16 cellular contexts compared by ENCODE assay signal in genomic region chr2:226380679-226381078, GRCh38.
DNase-seq lines count a peak whose midpoint lies in the region; ATAC-seq and TF ChIP-seq lines count a peak whose summit lies in the region.
"Had no signal": no experiment of that assay in that cellular context is flagged by ENCODE, and none has a peak within 500 bp of the region (broad histone marks: within the 10 kb centered on the region; RNA-seq: fewer than 3 reads in every experiment).

No MANE protein-coding gene starts in this region.

- H3K9me3 ChIP-seq in left ventricle myocardium inferior (replicated peaks) (no peaks in the 10 kb centered on the region), psoas muscle (no peaks in the 10 kb centered on the region), H9 (ENCODE audit: control insufficient read depth, low read depth, low read length) (no peaks in the 10 kb centered on the region)
- H3K9me3 ChIP-seq: A549, HAP-1 had no signal

- H2BK15ac ChIP-seq in H9 (ENCODE audit: low read depth, low read length), result no peak overlapping the region

- no peak overlapping the region for H3K4ac ChIP-seq in H9 (ENCODE audit: low read depth, low read length)

- H2BK120ac ChIP-seq in H9 (ENCODE audit: low read depth, low read length, poor library complexity, severe bottlenecking), result no peak overlapping the region

- H3K27me3 Mint-ChIP-seq in H9 (ENCODE audit: low read depth), result no peaks in the 10 kb centered on the region

- H4K91ac ChIP-seq in H9 (ENCODE audit: insufficient read length, low read depth, low read length), result no peak overlapping the region

- H2BK12ac ChIP-seq in H9 (ENCODE audit: insufficient read length, low read depth, low read length), result no peak overlapping the region

- H3K23ac ChIP-seq in H9 (ENCODE audit: insufficient read length, low read depth, low read length), result no peak overlapping the region

- ATAC-seq in psoas muscle (peak in 1 of 4 donors; percentile 49), GM18861 (IDR thresholded peaks at IDR 0.05; ENCODE audit: unreplicated experiment) (no peak)
- ATAC-seq: A549; CD8-positive, alpha-beta T cell had no signal

- DNase-seq in left ventricle myocardium inferior (peak; percentile 12), psoas muscle (peak; percentile 13 to 62), H9 (no peak), NCI-H345 (lab: John Stamatoyannopoulos, UW) (no peak)
- DNase-seq: AML-193; Calu3; CD8-positive, alpha-beta T cell; DMS79 treated with DMSO at 0.1 percent for 48 hours; GF-D8; GOT3 had no signal

- no peak overlapping the region for H3T11ph ChIP-seq in H9 (ENCODE audit: low read length)

- H3K4me1 ChIP-seq in left ventricle myocardium inferior (no peaks in the 10 kb centered on the region), psoas muscle (peaks cover 12% of the 10 kb centered on the region), H9 (ENCODE audit: insufficient read depth, low read length) (no peaks in the 10 kb centered on the region)
- H3K4me1 ChIP-seq: HAP-1 had no signal

- H2BK5ac ChIP-seq in H9 (ENCODE audit: insufficient read length, low read length), result no peak overlapping the region

- H3K9me3 Mint-ChIP-seq in H9, result peaks cover 0 to 2% of the 10 kb centered on the region in 2 experiments; a peak in 2 of 5 replicates
- H3K9me3 Mint-ChIP-seq: CD8-positive, alpha-beta T cell had no signal

- WGBS in psoas muscle, 3 donors, result 85 to 89% (median 85%) methylated on average over 6 of the region's 6 CpGs
- WGBS in H9 (ENCODE audit: extremely low coverage, insufficient read length, low lambda C conversion rate), result no CpG with 5 or more reads among the region's 6 CpGs

- H3K36me3 ChIP-seq in left ventricle myocardium inferior (no peaks in the 10 kb centered on the region), psoas muscle (ENCODE audit: insufficient read depth in 1 of 2, low read depth in 1 of 2) (no peaks in the 10 kb centered on the region)
- H3K36me3 ChIP-seq: HAP-1 had no signal

- H3K23me2 ChIP-seq in H9 (ENCODE audit: insufficient read length, low read depth, low read length, poor library complexity, severe bottlenecking), result no peaks in the 10 kb centered on the region

- no peak overlapping the region for H3K14ac ChIP-seq in H9 (ENCODE audit: insufficient read depth, low read length)

- H3K79me1 ChIP-seq in H9 (ENCODE audit: insufficient read depth, low read depth, low read length, poor library complexity, severe bottlenecking), result no peaks in the 10 kb centered on the region

- no peaks in the 10 kb centered on the region for H3K36me3 Mint-ChIP-seq in H9 (ENCODE audit: insufficient read depth in 1 of 3, low read depth in 3 of 3)
- H3K36me3 Mint-ChIP-seq: CD8-positive, alpha-beta T cell had no signal

- H3K4me3 ChIP-seq in left ventricle myocardium inferior, result no peak overlapping the region
- no peak overlapping the region for H3K4me3 ChIP-seq in psoas muscle
- H3K4me3 ChIP-seq: A549, HAP-1 had no signal

- H3K56ac ChIP-seq in H9 (ENCODE audit: insufficient read length, low read depth, low read length), result no peak overlapping the region

- peak overlapping the region; percentile 89 for H3K27ac ChIP-seq in 22Rv1
- peak overlapping the region; percentile 24; the same call in 1 of the 2 replicates for H3K27ac ChIP-seq in C4-2B
- H3K27ac ChIP-seq in left ventricle myocardium inferior (replicated peaks), result no peak overlapping the region
- H3K27ac ChIP-seq in psoas muscle, result no peak overlapping the region
- H3K27ac ChIP-seq in H9 (ENCODE audit: insufficient read length, low read depth, low read length), result no peak overlapping the region
- H3K27ac ChIP-seq: A549 had no signal

- no peak overlapping the region for H3K18ac ChIP-seq in H9 (ENCODE audit: insufficient read length, low read depth, low read length)

- H2BK20ac ChIP-seq in H9 (ENCODE audit: low read depth, low read length, poor library complexity, severe bottlenecking), result no peak overlapping the region

- no peaks in the 10 kb centered on the region for H3K27me3 ChIP-seq in left ventricle myocardium inferior (ENCODE audit: low read depth)
- H3K27me3 ChIP-seq in psoas muscle (ENCODE audit: insufficient read depth in 3 of 3, low read length in 2 of 3), result no peaks in the 10 kb centered on the region
- no peaks in the 10 kb centered on the region for H3K27me3 ChIP-seq in H9 (ENCODE audit: insufficient read depth, low read length)

- H3K9ac ChIP-seq in H9 (ENCODE audit: extremely low read depth, insufficient read length, low read length), result no peak overlapping the region

- no peak overlapping the region for H3K27ac Mint-ChIP-seq in H9
- H3K27ac Mint-ChIP-seq: CD14-positive monocyte; CD8-positive, alpha-beta T cell had no signal

- H3K4me3 Mint-ChIP-seq in H9, result no peak overlapping the region
- H3K4me3 Mint-ChIP-seq: CD14-positive monocyte; CD8-positive, alpha-beta T cell had no signal

- no peaks in the 10 kb centered on the region for H3K79me2 ChIP-seq in H9 (ENCODE audit: insufficient read depth, low read length)

- TF ChIP-seq CTCF in 22Rv1 (IDR thresholded peaks at IDR 0.05) (no peak), C4-2B (conservative IDR thresholded peaks at IDR 0.05) (no peak), left ventricle myocardium inferior (IDR thresholded peaks at IDR 0.05; ENCODE audit: borderline replicate concordance) (no peak), psoas muscle (IDR thresholded peaks at IDR 0.05) (no peak), H9 (conservative IDR thresholded peaks at IDR 0.05) (no peak)

- no peak overlapping the region for H4K8ac ChIP-seq in H9 (replicated peaks; ENCODE audit: insufficient read length, low read depth, low read length)

- no peak overlapping the region for H3K4me2 ChIP-seq in H9 (ENCODE audit: insufficient read depth, insufficient read length, low read length)
- H3K4me2 ChIP-seq: A549 had no signal

- no peak overlapping the region for H4K5ac ChIP-seq in H9 (ENCODE audit: insufficient read length, low read depth, low read length)

- H4K20me1 ChIP-seq in H9 (ENCODE audit: control insufficient read depth, insufficient read depth, insufficient read length), result no peaks in the 10 kb centered on the region

- H2AFZ ChIP-seq in H9 (ENCODE audit: low read length), result no peak overlapping the region

- H3K4me1 Mint-ChIP-seq in H9, result 0 out of 4 replicates have a peak, but pooled peaks cover 0 to 3% of the 10 kb centered on the region in 2 experiments
- H3K4me1 Mint-ChIP-seq: CD14-positive monocyte had no signal

- H2AK5ac ChIP-seq in H9 (ENCODE audit: insufficient read length, low read length), result no peak overlapping the region

- intact Hi-C loops in left ventricle myocardium inferior (cut with micrococcal nuclease) (no loop called here), psoas muscle (cut with DNase I) (no loop called here)

Comparison
In these comparisons a context has a peak if more than half of its experiments do, and no peak if none do; other contexts are left out.
1. H3K27ac ChIP-seq: peak in 22Rv1 (single experiment) and C4-2B (single experiment); none in left ventricle myocardium inferior (single experiment), psoas muscle (single experiment) and H9 (single experiment).
2. DNase-seq: peak in left ventricle myocardium inferior (single experiment) and psoas muscle (2 of 2); none in H9 (single experiment) and NCI-H345 (single experiment).